34 cellular contexts compared by ENCODE assay signal in genomic region chr5:131151216-131151615, GRCh38.
"Had no signal": no experiment of that assay in that cellular context is flagged by ENCODE, and none has a peak within 500 bp of the region (broad histone marks: within the 10 kb centered on the region; RNA-seq: fewer than 3 reads in every experiment).

No MANE protein-coding gene starts in this region.

- H3K4me3 Mint-ChIP-seq: activated CD4-positive, alpha-beta memory T cell treated with anti-CD3 and anti-CD28 coated beads for 36 hours; activated CD4-positive, alpha-beta T cell treated with anti-CD3 and anti-CD28 coated beads for 36 hours; activated CD4-positive, alpha-beta T cell treated with anti-CD3 and anti-CD28 coated beads, Interleukin-2, amount 10 ng/mL, durations not matched to agents 24 days and 14 days; activated CD8-positive, alpha-beta memory T cell treated with anti-CD3 and anti-CD28 coated beads, Interleukin-2, amount 10 ng/mL, durations not matched to agents 7 days and 5 days; activated CD8-positive, alpha-beta T cell treated with anti-CD3 and anti-CD28 coated beads, Interleukin-2, amount 10 ng/mL, durations not matched to agents 7 days and 5 days; activated naive CD4-positive, alpha-beta T cell treated with anti-CD3 and anti-CD28 coated beads for 36 hours; activated naive CD4-positive, alpha-beta T cell treated with anti-CD3 and anti-CD28 coated beads, Interleukin-2, amount 50 U/mL, for 24 hours; activated naive CD8-positive, alpha-beta T cell treated with anti-CD3 and anti-CD28 coated beads for 36 hours; activated naive CD8-positive, alpha-beta T cell treated with anti-CD3 and anti-CD28 coated beads, Interleukin-2, amount 50 U/mL, for 24 hours; activated T-cell treated with anti-CD3 and anti-CD28 coated beads, Interleukin-2, amount 50 U/mL, for 24 hours; activated T-helper 17 cell treated with anti-CD3 and anti-CD28 coated beads, Interleukin-2, amount 50 U/mL, for 72 hours; brain had no signal

- H3K4me3 ChIP-seq: adrenal gland, breast epithelium, cardiac muscle cell, colonic mucosa, esophagus muscularis mucosa, gastrocnemius medialis, heart left ventricle had no signal

- H3K27me3 Mint-ChIP-seq: activated CD4-positive, alpha-beta memory T cell treated with anti-CD3 and anti-CD28 coated beads for 36 hours; activated CD4-positive, alpha-beta T cell treated with anti-CD3 and anti-CD28 coated beads for 36 hours; activated CD4-positive, alpha-beta T cell treated with anti-CD3 and anti-CD28 coated beads, Interleukin-2, amount 10 ng/mL, durations not matched to agents 24 days and 14 days; activated CD8-positive, alpha-beta memory T cell treated with anti-CD3 and anti-CD28 coated beads, Interleukin-2, amount 10 ng/mL, durations not matched to agents 7 days and 5 days; activated naive CD4-positive, alpha-beta T cell treated with anti-CD3 and anti-CD28 coated beads, Interleukin-2, amount 50 U/mL, for 24 hours; activated naive CD8-positive, alpha-beta T cell treated with anti-CD3 and anti-CD28 coated beads for 36 hours; activated naive CD8-positive, alpha-beta T cell treated with anti-CD3 and anti-CD28 coated beads, Interleukin-2, amount 50 U/mL, for 24 hours; activated T-cell treated with anti-CD3 and anti-CD28 coated beads, Interleukin-2, amount 50 U/mL, for 24 hours; activated T-helper 17 cell treated with anti-CD3 and anti-CD28 coated beads, Interleukin-2, amount 50 U/mL, for 72 hours; brain had no signal

- H3K27ac Mint-ChIP-seq: activated CD4-positive, alpha-beta memory T cell treated with anti-CD3 and anti-CD28 coated beads for 36 hours; activated CD4-positive, alpha-beta T cell treated with anti-CD3 and anti-CD28 coated beads for 36 hours; activated CD4-positive, alpha-beta T cell treated with anti-CD3 and anti-CD28 coated beads, Interleukin-2, amount 10 ng/mL, durations not matched to agents 24 days and 14 days; activated CD8-positive, alpha-beta memory T cell treated with anti-CD3 and anti-CD28 coated beads, Interleukin-2, amount 10 ng/mL, durations not matched to agents 7 days and 5 days; activated CD8-positive, alpha-beta T cell treated with anti-CD3 and anti-CD28 coated beads, Interleukin-2, amount 10 ng/mL, durations not matched to agents 7 days and 5 days; activated naive CD4-positive, alpha-beta T cell treated with anti-CD3 and anti-CD28 coated beads for 36 hours; activated naive CD4-positive, alpha-beta T cell treated with anti-CD3 and anti-CD28 coated beads, Interleukin-2, amount 50 U/mL, for 24 hours; activated naive CD8-positive, alpha-beta T cell treated with anti-CD3 and anti-CD28 coated beads for 36 hours; activated naive CD8-positive, alpha-beta T cell treated with anti-CD3 and anti-CD28 coated beads, Interleukin-2, amount 50 U/mL, for 24 hours; activated T-cell treated with anti-CD3 and anti-CD28 coated beads, Interleukin-2, amount 50 U/mL, for 24 hours; activated T-helper 17 cell treated with anti-CD3 and anti-CD28 coated beads, Interleukin-2, amount 50 U/mL, for 72 hours; brain had no signal

- H3K4me1 ChIP-seq: adrenal gland, breast epithelium, colonic mucosa, esophagus muscularis mucosa, foreskin keratinocyte, gastrocnemius medialis, heart left ventricle had no signal

- H3K27me3 ChIP-seq: adrenal gland, breast epithelium, cardiac muscle cell, colonic mucosa, esophagus muscularis mucosa, foreskin keratinocyte, gastrocnemius medialis, heart left ventricle had no signal

- H3K4me1 Mint-ChIP-seq: activated CD4-positive, alpha-beta T cell treated with anti-CD3 and anti-CD28 coated beads, Interleukin-2, amount 10 ng/mL, durations not matched to agents 24 days and 14 days; activated naive CD8-positive, alpha-beta T cell treated with anti-CD3 and anti-CD28 coated beads, Interleukin-2, amount 50 U/mL, for 24 hours; activated T-helper 17 cell treated with anti-CD3 and anti-CD28 coated beads, Interleukin-2, amount 50 U/mL, for 72 hours; brain had no signal

- H3K27ac ChIP-seq: adrenal gland, breast epithelium, cardiac muscle cell, colonic mucosa, esophagus muscularis mucosa, foreskin keratinocyte, gastrocnemius medialis, heart left ventricle had no signal

- ATAC-seq: activated CD4-positive, alpha-beta T cell treated with anti-CD3 and anti-CD28 coated beads for 36 hours; activated CD8-positive, alpha-beta memory T cell treated with anti-CD3 and anti-CD28 coated beads, Interleukin-2, amount 10 ng/mL, durations not matched to agents 7 days and 5 days; activated CD8-positive, alpha-beta T cell treated with anti-CD3 and anti-CD28 coated beads, Interleukin-2, amount 10 ng/mL, durations not matched to agents 7 days and 5 days; activated T-helper 17 cell treated with anti-CD3 and anti-CD28 coated beads, Interleukin-2, amount 50 U/mL, for 72 hours; foreskin keratinocyte; gastrocnemius medialis; heart left ventricle had no signal

- DNase-seq: activated CD4-positive, alpha-beta memory T cell treated with anti-CD3 and anti-CD28 coated beads for 36 hours; activated CD4-positive, alpha-beta T cell treated with anti-CD3 and anti-CD28 coated beads for 36 hours; activated CD4-positive, alpha-beta T cell treated with anti-CD3 and anti-CD28 coated beads, Interleukin-2, amount 10 ng/mL, durations not matched to agents 24 days and 14 days; activated CD4-positive, CD25-positive, alpha-beta regulatory T cell; activated CD4-positive, CD25-positive, alpha-beta regulatory T cell treated with anti-CD3 and anti-CD28 coated beads, Interleukin-2, amount 50 U/mL, for 72 hours; activated CD8-positive, alpha-beta memory T cell treated with anti-CD3 and anti-CD28 coated beads, Interleukin-2, amount 10 ng/mL, durations not matched to agents 7 days and 5 days; activated CD8-positive, alpha-beta memory T cell treated with anti-CD3 and anti-CD28 coated beads, Interleukin-2, amount 50 U/mL, for 4 hours; activated CD8-positive, alpha-beta T cell treated with anti-CD3 and anti-CD28 coated beads, Interleukin-2, amount 10 ng/mL, durations not matched to agents 7 days and 5 days; activated effector memory CD4-positive, alpha-beta T cell treated with Interleukin-2 at 50 U/mL for 16 hours; activated naive CD4-positive, alpha-beta T cell treated with anti-CD3 and anti-CD28 coated beads for 36 hours; activated naive CD8-positive, alpha-beta T cell treated with anti-CD3 and anti-CD28 coated beads for 36 hours; activated naive CD8-positive, alpha-beta T cell treated with anti-CD3 and anti-CD28 coated beads, Interleukin-2, amount 50 U/mL, for 24 hours; activated T-cell treated with anti-CD3 and anti-CD28 coated beads, Interleukin-2, amount 50 U/mL, for 24 hours; adrenal gland; amygdala; aorta; central memory CD4-positive, alpha-beta T cell; cerebellar nuclear complex; colonic mucosa; effector CD8-positive, alpha-beta T cell; erythroblast; gastrocnemius medialis; glutamatergic neuron; heart left ventricle; T-helper 1 cell; T-helper 2 cell had no signal

- FAIRE-seq: endometrium had no signal

- H3K9me3 Mint-ChIP-seq: activated CD4-positive, alpha-beta memory T cell treated with anti-CD3 and anti-CD28 coated beads for 36 hours; activated naive CD4-positive, alpha-beta T cell treated with anti-CD3 and anti-CD28 coated beads for 36 hours; activated naive CD4-positive, alpha-beta T cell treated with anti-CD3 and anti-CD28 coated beads, Interleukin-2, amount 50 U/mL, for 24 hours; activated naive CD8-positive, alpha-beta T cell treated with anti-CD3 and anti-CD28 coated beads for 36 hours; activated naive CD8-positive, alpha-beta T cell treated with anti-CD3 and anti-CD28 coated beads, Interleukin-2, amount 50 U/mL, for 24 hours; activated T-cell treated with anti-CD3 and anti-CD28 coated beads, Interleukin-2, amount 50 U/mL, for 24 hours; activated T-helper 17 cell treated with anti-CD3 and anti-CD28 coated beads, Interleukin-2, amount 50 U/mL, for 72 hours; brain had no signal

- H3K9me3 ChIP-seq: adrenal gland, breast epithelium, colonic mucosa, esophagus muscularis mucosa, gastrocnemius medialis, heart left ventricle had no signal

- H3K36me3 ChIP-seq: adrenal gland, breast epithelium, cardiac muscle cell, colonic mucosa, gastrocnemius medialis, heart left ventricle had no signal

- H3K36me3 Mint-ChIP-seq: activated naive CD4-positive, alpha-beta T cell treated with anti-CD3 and anti-CD28 coated beads, Interleukin-2, amount 50 U/mL, for 24 hours had no signal
